Comparison of ENCODE assay signal across 8 cellular contexts in genomic region chr1:228734881-228735801, GRCh38. TPM values are rescaled to one million over a fixed set of nuclear protein-coding genes. Genes with fewer than 3 reads are reported as not detected.
DNase-seq lines count a peak whose midpoint lies in the region; ATAC-seq and TF ChIP-seq lines count a peak whose summit lies in the region.

Gene RHOU, plus strand, starts transcription at chr1:228735479. Its CDS starts 264 bp downstream, at chr1:228735743.

- H3K4me1 ChIP-seq in CD8-positive, alpha-beta memory T cell (ENCODE audit: insufficient read depth, low read length): no peaks in the 10 kb centered on the region
- H3K4me1 ChIP-seq in HCT116 (ENCODE audit: control insufficient read depth in 1 of 2, insufficient read depth in 2 of 2, low read length in 2 of 2) (peaks cover 13 to 16% of the 10 kb centered on the region in 2 experiments; a peak in 3 of 4 replicates), duodenal mucosa (ENCODE audit: control insufficient read depth in 1 of 2, insufficient read depth in 2 of 2, low read length in 2 of 2) (peaks cover 5 to 17% of the 10 kb centered on the region in 2 donors)

- CTCF ChIA-PET in CD8-positive, alpha-beta memory T cell (lab: Charles Lee): interaction anchor here (0.7 to 3.1 kb wide), 19 partner anchors 13 to 535 kb away, joined by 3 to 74 read pairs (median 4); no protein-coding TSS in a partner anchor
- CTCF ChIA-PET in HCT116 (lab: Charles Lee): interaction anchor here (0.6 to 1.8 kb wide), 9 partner anchors 31 to 520 kb away, joined by 3 to 10 read pairs (median 3); no protein-coding TSS in a partner anchor

- H3K9me3 ChIP-seq in CD8-positive, alpha-beta memory T cell (ENCODE audit: low read length): no peaks in the 10 kb centered on the region
- H3K9me3 ChIP-seq in HCT116 (ENCODE audit: control insufficient read depth in 1 of 2, insufficient read depth in 1 of 2, low read depth in 1 of 2, low read length in 2 of 2) (no peaks in the 10 kb centered on the region), duodenal mucosa (ENCODE audit: control insufficient read depth in 1 of 2, low read length in 2 of 2) (no peaks in the 10 kb centered on the region)

- H4K20me1 ChIP-seq in HCT116 (ENCODE audit: insufficient read depth): no peaks in the 10 kb centered on the region

- peak; percentile 51 to 73 (median 66) for DNase-seq in CD8-positive, alpha-beta memory T cell
- DNase-seq in HCT116 (ENCODE audit: low read depth, low spot score) (peak; percentile 12), NCI-H2227 treated with DMSO at 0.1 percent for 48 hours (lab: John Stamatoyannopoulos, UW) (peak; percentile 65), lower leg skin (ENCODE audit: low spot score in 2 of 2) (peak; percentile 38 to 94)
- peak; percentile 65 to 66 for DNase-seq in activated CD4-positive, alpha-beta T cell treated with anti-CD3 and anti-CD28 coated beads, Interleukin-2, amount 50 U/mL, for 48 hours
- peak; percentile 62 for DNase-seq in stimulated activated CD4-positive, alpha-beta T cell treated with anti-CD3 and anti-CD28 coated beads, Interleukin-4, amount 100 ng/mL, for 24 hours
- DNase-seq in NK-92 treated with Interleukin-12 subunit alpha and Interleukin-12 subunit beta, amount 100 ng/mL, for 24 hours (lab: John Stamatoyannopoulos, UW): no peak

- peak within 1 kb of the TSS; percentile 87 for H3K4me2 ChIP-seq in HCT116 (ENCODE audit: low read length)

- WGBS in lower leg skin, 2 donors: 1 to 3% methylated on average over 11 to 44 of the region's 107 CpGs

- H3K27me3 ChIP-seq in CD8-positive, alpha-beta memory T cell (ENCODE audit: insufficient read depth, low read length, poor library complexity, severe bottlenecking): no peaks in the 10 kb centered on the region
- H3K27me3 ChIP-seq in HCT116 (ENCODE audit: insufficient read depth, low read length) (no peaks in the 10 kb centered on the region), duodenal mucosa (ENCODE audit: control insufficient read depth in 1 of 2, insufficient read depth in 2 of 2, low read length in 2 of 2) (no peaks in the 10 kb centered on the region)

- peaks cover 5 to 6% of the 10 kb centered on the region in 2 donors for H3K27me3 Mint-ChIP-seq in CD8-positive, alpha-beta memory T cell

- TF ChIP-seq RAD21 in HCT116 (IDR thresholded peaks at IDR 0.05; ENCODE audit: low read depth): peak; percentile 39

- peak within 1 kb of the TSS; percentile 74 for H2AFZ ChIP-seq in HCT116 (ENCODE audit: low read depth, low read length, poor library complexity, severe bottlenecking)

- no peaks in the 10 kb centered on the region for H3K9me2 ChIP-seq in HCT116 (ENCODE audit: insufficient read depth)

- H3K36me3 ChIP-seq in CD8-positive, alpha-beta memory T cell (ENCODE audit: insufficient read depth, low read length): no peaks in the 10 kb centered on the region
- H3K36me3 ChIP-seq in HCT116 (ENCODE audit: control insufficient read depth in 1 of 2, insufficient read depth in 2 of 2, low read length in 2 of 2) (no peaks in the 10 kb centered on the region), duodenal mucosa (ENCODE audit: control insufficient read depth in 1 of 2, insufficient read depth in 2 of 2, low read length in 2 of 2) (peaks cover 0 to 11% of the 10 kb centered on the region in 2 donors)

- peak within 1 kb of the TSS; percentile 42 for H3K9ac ChIP-seq in HCT116 (ENCODE audit: low read length)
- H3K9ac ChIP-seq in duodenal mucosa (ENCODE audit: low read depth in 1 of 2, low read length in 2 of 2): peak within 1 kb of the TSS; percentile 71 to 92

- H3K4me1 Mint-ChIP-seq in CD8-positive, alpha-beta memory T cell: peaks cover 32 to 45% (median 36%) of the 10 kb centered on the region in 3 donors

- no peaks in the 10 kb centered on the region for H3K79me2 ChIP-seq in HCT116 (ENCODE audit: insufficient read depth, low read length)

- H3K4me3 Mint-ChIP-seq in CD8-positive, alpha-beta memory T cell: peak within 1 kb of the TSS; percentile 89 to 96 (median 94)

- peaks cover 0 to 7% (median 3%) of the 10 kb centered on the region in 3 donors for H3K36me3 Mint-ChIP-seq in CD8-positive, alpha-beta memory T cell

- ATAC-seq in HCT116: peak; percentile 90

- TF ChIP-seq POLR2A in HCT116 (IDR thresholded peaks at IDR 0.05; ENCODE audit: borderline replicate concordance, extremely low read depth, insufficient read depth, insufficient read length): no peak
- TF ChIP-seq POLR2A in lower leg skin (IDR thresholded peaks at IDR 0.05): peak in 1 of 2 donors; percentile 15

- peak within 1 kb of the TSS in 7 of 8 donors; percentile 86 to 93 (median 88) for H3K27ac Mint-ChIP-seq in CD8-positive, alpha-beta memory T cell

- POLR2A ChIA-PET in CD8-positive, alpha-beta memory T cell (lab: Charles Lee): interaction anchor here (0.6 to 1.0 kb wide), 3 partner anchors 393 to 520 kb away, joined by 3 to 4 read pairs (median 3); no protein-coding TSS in a partner anchor
- POLR2A ChIA-PET in HCT116 (lab: Charles Lee): no interaction called here

- peak within 1 kb of the TSS; percentile 55 for H3K4me3 ChIP-seq in CD8-positive, alpha-beta memory T cell (ENCODE audit: low read length)
- H3K4me3 ChIP-seq in HCT116 (replicated peaks in 1 of 2; ENCODE audit: low read depth in 1 of 2, low read length in 2 of 2): peak within 1 kb of the TSS; percentile 53 to 62
- H3K4me3 ChIP-seq in duodenal mucosa (ENCODE audit: low read depth in 1 of 2, low read length in 2 of 2): peak within 1 kb of the TSS; percentile 77 to 86
- H3K4me3 ChIP-seq in lower leg skin (ENCODE audit: low read depth, poor library complexity, severe bottlenecking): peak within 1 kb of the TSS; percentile 61

- H3K27ac ChIP-seq in CD8-positive, alpha-beta memory T cell (ENCODE audit: low read depth, low read length): no peak within 1 kb of the TSS
- peak within 1 kb of the TSS; percentile 45; the same call in 1 of the 2 replicates for H3K27ac ChIP-seq in HCT116 (ENCODE audit: low read depth, low read length)
- peak within 1 kb of the TSS; percentile 83 for H3K27ac ChIP-seq in duodenal mucosa (ENCODE audit: low read depth, low read length)

- intact Hi-C loops in HCT116 (cut with micrococcal nuclease) (loop anchor here (1.0 to 10.0 kb wide), 3 partner anchors 422 to 520 kb away; no protein-coding TSS in a partner anchor), lower leg skin (cut with DNase I; ENCODE audit: low total_unique reads) (no loop called here)

- no TSS peak for BruUV-seq in HCT116 (replicated peaks; lab: Mats Ljungman, UMichigan)

- TF ChIP-seq CTCF in HCT116 (IDR thresholded peaks at IDR 0.05 in 2 of 3, conservative IDR thresholded peaks at IDR 0.05 in 1 of 3; ENCODE audit: borderline replicate concordance in 1 of 3, insufficient read depth in 1 of 3, low read depth in 2 of 3, low read length in 2 of 3): peak in 2 of 3 experiments; percentile 8 to 30; a peak in 2 of 6 replicates
- no peak for TF ChIP-seq CTCF in lower leg skin (IDR thresholded peaks at IDR 0.05)

- no peaks in the 10 kb centered on the region for H3K9me3 Mint-ChIP-seq in CD8-positive, alpha-beta memory T cell

- RAD21 ChIA-PET in HCT116 (lab: Charles Lee; ENCODE audit: low non-redundant PET in 1 of 2, low total read pairs in 2 of 2, uncharacterized antibody in 2 of 2, unreplicated experiment in 2 of 2): no interaction called here

TF ChIP-seq in HCT116, 20 proteins besides CTCF, POLR2A, EP300 and RAD21:
- TF ChIP-seq ZNF274 (IDR thresholded peaks at IDR 0.05; ENCODE audit: low read depth, low read length): no peak
- TF ChIP-seq POLR2AphosphoS5 (IDR thresholded peaks at IDR 0.05; ENCODE audit: low read depth, low read length): peak; percentile 20; the same call in 1 of the 2 replicates
- TF ChIP-seq ZFX (IDR thresholded peaks at IDR 0.05): 0 out of 2 replicates have a peak, but pooled peaks have one; percentile 23
- TF ChIP-seq MAX (IDR thresholded peaks at IDR 0.05): 0 out of 2 replicates have a peak, but pooled peaks have one; percentile 3
- no peak for TF ChIP-seq YY1 (IDR thresholded peaks at IDR 0.05; ENCODE audit: extremely low read depth, insufficient replicate concordance, low read depth, low read length)
- no peak for TF ChIP-seq SIN3A (IDR thresholded peaks at IDR 0.05; ENCODE audit: low read depth)
- 0 out of 2 replicates have a peak, but pooled peaks have one; percentile 34 for TF ChIP-seq EGR1 (IDR thresholded peaks at IDR 0.05; ENCODE audit: low read depth)
TF ChIP-seq in HCT116: peak in this region for 4.

RNA-seq across cellular contexts. Expression of gene RHOU, which starts in this region (rescaled TPM):
- under 1 TPM; 0.64 to 0.88 TPM for total RNA-seq in CD8-positive, alpha-beta memory T cell
- polyA plus RNA-seq in CD8-positive, alpha-beta memory T cell: 2.3 TPM
- total RNA-seq in HCT116 (2021; ENCODE audit: unreplicated experiment) (4.0 TPM), lower leg skin (10 to 100 TPM in 1 of 4 donors, 1 to 10 TPM in 3; 3.5 to 13.9 (median 4.6) TPM)
- 0.37 and 0.62 TPM in 2 replicates for polyA plus RNA-seq in HCT116 (2012)

Comparison
In these comparisons a context has a peak if more than half of its experiments do, and no peak if none do; other contexts are left out.
1. CTCF ChIP-seq: peak in HCT116 (2 of 3); none in lower leg skin (0 of 3).
2. Peak in every context shown above with its lines, with median percentiles within 50 percentile points of each other: H3K4me3 ChIP-seq.